In the genomic region with DNA sequence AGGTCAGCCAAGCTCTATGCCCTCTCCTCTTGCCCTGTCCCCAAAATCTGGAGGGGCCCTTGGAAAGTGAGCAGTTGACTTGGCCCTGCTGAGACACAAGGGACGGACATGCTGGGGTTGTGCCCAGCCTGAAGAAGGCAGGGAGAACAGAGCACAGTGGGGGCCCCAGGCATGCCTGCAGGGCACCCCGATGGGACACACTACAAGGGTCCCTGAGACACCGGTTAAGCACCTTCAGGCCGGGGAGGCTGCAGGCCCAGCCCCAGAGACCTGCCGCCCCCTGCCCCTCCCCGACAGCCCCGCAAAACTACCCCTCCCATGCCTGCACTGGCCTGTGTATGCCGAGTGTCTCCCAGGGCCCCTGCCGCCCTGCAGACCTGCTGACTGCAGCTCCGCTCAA, we compare ENCODE assay signal across 3 cellular contexts. TPM values are rescaled to one million over a fixed set of nuclear protein-coding genes. Genes with fewer than 3 reads are reported as not detected.
"Had no signal": no experiment of that assay in that cellular context is flagged by ENCODE, and none has a peak within 500 bp of the region (broad histone marks: within the 10 kb centered on the region; RNA-seq: fewer than 3 reads in every experiment).

No MANE protein-coding gene starts in this region.

RNA-seq across cellular contexts. Expression of gene PNMA5, which starts 6.8 kb away (rescaled TPM):
- total RNA-seq: HepG2, HT1080, IMR-90 had no signal
- polyA plus RNA-seq: HepG2, IMR-90 had no signal
